In the genomic region with DNA sequence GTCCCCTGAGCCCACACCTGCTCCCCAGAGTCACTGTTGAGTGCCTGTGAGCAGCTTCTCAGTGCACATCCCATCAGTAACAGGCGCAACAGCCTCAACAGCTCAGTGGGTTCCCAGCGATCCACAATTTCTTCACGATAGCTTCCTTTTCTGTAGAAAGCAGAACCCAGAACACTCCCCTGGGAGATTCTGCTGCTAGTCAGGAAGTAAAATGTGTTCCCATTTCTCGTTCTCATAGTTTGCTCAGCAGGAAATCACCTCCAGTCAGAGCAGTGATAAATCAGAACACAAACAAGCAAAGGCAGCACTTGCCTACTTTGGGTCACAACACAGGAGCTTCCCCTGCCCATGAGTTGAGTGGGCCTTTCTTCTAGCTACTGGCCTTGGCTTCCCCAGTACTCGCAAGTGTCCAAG, we compare ENCODE assay signal across 17 cellular contexts. TPM values are rescaled to one million over a fixed set of nuclear protein-coding genes. Genes with fewer than 3 reads are reported as not detected.
DNase-seq lines count a peak whose midpoint lies in the region; ATAC-seq and TF ChIP-seq lines count a peak whose summit lies in the region.
"Had no signal": no experiment of that assay in that cellular context is flagged by ENCODE, and none has a peak within 500 bp of the region (broad histone marks: within the 10 kb centered on the region; RNA-seq: fewer than 3 reads in every experiment).

No MANE protein-coding gene starts in this region.

- H3K4me1 ChIP-seq in OCI-LY7 (ENCODE audit: insufficient read depth, low read length, poor library complexity, severe bottlenecking) (peaks cover 8% of the 10 kb centered on the region), left lung (peaks cover 0 to 18% of the 10 kb centered on the region in 2 donors)
- H3K4me1 ChIP-seq: esophagus squamous epithelium, psoas muscle had no signal

- CTCF ChIA-PET in OCI-LY7 (lab: Charles Lee; ENCODE audit: unreplicated experiment) = no interaction called here

- intact Hi-C loops in CD14-positive monocyte (cut with micrococcal nuclease) (no loop called here), OCI-LY7 (cut with micrococcal nuclease; ENCODE audit: unreplicated experiment) (no loop called here), left lung (cut with DNase I) (no loop called here)

- no peaks in the 10 kb centered on the region for H3K9me2 ChIP-seq in OCI-LY7 (ENCODE audit: insufficient read depth, low read length)

- BruUV-seq in OCI-LY7 (replicated peaks; lab: Mats Ljungman, UMichigan) = no TSS peak

- POLR2A ChIA-PET in OCI-LY7 (lab: Charles Lee) = interaction anchor here (0.7 to 1.4 kb wide), 3 partner anchors 48 to 448 kb away, joined by 3 to 5 read pairs (median 4); no protein-coding TSS in a partner anchor

- DNase-seq in CD14-positive monocyte (ENCODE audit: low spot score) (no peak), GF-D8 (lab: John Stamatoyannopoulos, UW) (peak; percentile 61), OCI-LY7 (ENCODE audit: low spot score) (peak; percentile 36), left lung (no peak), EL (no peak)
- no peak for DNase-seq in central memory CD4-positive, alpha-beta T cell
- DNase-seq: aorta; CD4-positive, CD25-positive, alpha-beta regulatory T cell; esophagus squamous epithelium; KG1; kidney glomerular epithelial cell; NCI-H146; psoas muscle; WERI-Rb-1 had no signal

- H3K36me3 ChIP-seq in OCI-LY7 (ENCODE audit: insufficient read depth, low read length) (peaks cover 46% of the 10 kb centered on the region), left lung (peaks cover 0 to 90% of the 10 kb centered on the region in 2 donors)
- H3K36me3 ChIP-seq: WERI-Rb-1 had no signal

- H2AFZ ChIP-seq in OCI-LY7 (ENCODE audit: low read length) = no peak overlapping the region
- H2AFZ ChIP-seq: GM23338 had no signal

- peaks cover 0 to 6% of the 10 kb centered on the region in 2 donors for H3K27me3 ChIP-seq in left lung
- H3K27me3 ChIP-seq: esophagus squamous epithelium had no signal

- peaks cover 64 to 94% of the 10 kb centered on the region in 2 donors for H3K36me3 Mint-ChIP-seq in CD14-positive monocyte

- peak overlapping the region; percentile 84 to 95 (median 91) for H3K27ac Mint-ChIP-seq in CD14-positive monocyte
- H3K27ac Mint-ChIP-seq: GM23338 had no signal

- no peaks in the 10 kb centered on the region for H3K79me2 ChIP-seq in OCI-LY7 (ENCODE audit: insufficient read depth, low read depth, low read length)

- H3K4me3 Mint-ChIP-seq in CD14-positive monocyte = peak overlapping the region in 1 of 2 donors; percentile 75
- H3K4me3 Mint-ChIP-seq: GM23338 had no signal

- no peak for TF ChIP-seq CTCF in CD14-positive monocyte (IDR thresholded peaks at IDR 0.05)
- TF ChIP-seq CTCF in OCI-LY7 (conservative IDR thresholded peaks at IDR 0.05; ENCODE audit: low read length) = no peak
- TF ChIP-seq CTCF in left lung (IDR thresholded peaks at IDR 0.05) = no peak

- H3K4me2 ChIP-seq in OCI-LY7 (ENCODE audit: low read length) = no peak overlapping the region
- H3K4me2 ChIP-seq: GM23338 had no signal

- H3K9me3 ChIP-seq in OCI-LY7 (ENCODE audit: low read length) (peaks cover 13% of the 10 kb centered on the region; the same call in 1 of the 2 replicates), left lung (peaks cover 0 to 2% of the 10 kb centered on the region in 2 donors)
- H3K9me3 ChIP-seq: psoas muscle had no signal

- H4K20me1 ChIP-seq in OCI-LY7 (ENCODE audit: insufficient read depth, low read length) = no peaks in the 10 kb centered on the region

- peak; percentile 44 for ATAC-seq in left lung
- no peak for ATAC-seq in HG02938 (IDR thresholded peaks at IDR 0.05; ENCODE audit: unreplicated experiment)
- ATAC-seq: GM23338, psoas muscle had no signal

- H3K4me1 Mint-ChIP-seq in CD14-positive monocyte = peaks cover 38% of the 10 kb centered on the region

- H3K4me3 ChIP-seq in OCI-LY7 (ENCODE audit: low read depth, low read length, poor library complexity, severe bottlenecking) (no peak overlapping the region), left lung (no peak overlapping the region)
- H3K4me3 ChIP-seq: coronary artery, esophagus squamous epithelium, GM23338, psoas muscle had no signal

- H3K27me3 Mint-ChIP-seq in CD14-positive monocyte (ENCODE audit: low read depth in 3 of 3) = peaks cover 0 to 2% (median 1%) of the 10 kb centered on the region in 3 donors
- H3K27me3 Mint-ChIP-seq: CD4-positive, CD25-positive, alpha-beta regulatory T cell had no signal

- no peak overlapping the region for H3K27ac ChIP-seq in OCI-LY7 (ENCODE audit: low read depth, low read length, poor library complexity, severe bottlenecking)
- peak overlapping the region in 1 of 2 donors; percentile 65 for H3K27ac ChIP-seq in left lung
- H3K27ac ChIP-seq: coronary artery, psoas muscle, WERI-Rb-1 had no signal

- peaks cover 0 to 6% (median 0%) of the 10 kb centered on the region in 7 donors for H3K9me3 Mint-ChIP-seq in CD14-positive monocyte

RNA-seq across cellular contexts. Expression of gene ATG16L1, which starts 48.9 kb away (rescaled TPM):
- 1 to 10 TPM; 3.3 to 4.3 TPM for polyA plus RNA-seq in CD14-positive monocyte
- total RNA-seq in OCI-LY7 (2014; rRNA removed; shearing (Covaris generic)) = 42.5 and 44.9 TPM in 2 replicates
- 31.8 and 36.2 TPM in 2 replicates for total RNA-seq in OCI-LY7 (2022)
- 10 to 100 TPM; 25.0 to 29.4 TPM for total RNA-seq in left lung

Comparison
In these comparisons a context has a peak if more than half of its experiments do, and no peak if none do; other contexts are left out.
1. DNase-seq: peak in GF-D8 (single experiment) and OCI-LY7 (single experiment); none in CD14-positive monocyte (single experiment), left lung (0 of 2), central memory CD4-positive, alpha-beta T cell (single experiment) and EL (single experiment).